Comparison of ENCODE assay signal across 8 cellular contexts in genomic region chr12:108731866-108732461, GRCh38. TPM values are rescaled to one million over a fixed set of nuclear protein-coding genes. Genes with fewer than 3 reads are reported as not detected.
DNase-seq lines count a peak whose midpoint lies in the region; ATAC-seq and TF ChIP-seq lines count a peak whose summit lies in the region.

No MANE protein-coding gene starts in this region.

- TF ChIP-seq CTCF in osteocyte (IDR thresholded peaks at IDR 0.05) (no peak), thyroid gland (IDR thresholded peaks at IDR 0.05) (peak in 2 of 6 experiments; percentile 4 to 8)

- TF ChIP-seq POLR2A in thyroid gland (IDR thresholded peaks at IDR 0.05): peak in 1 of 2 donors; percentile 65

- no peaks in the 10 kb centered on the region for H3K27me3 Mint-ChIP-seq in activated naive CD8-positive, alpha-beta T cell treated with anti-CD3 and anti-CD28 coated beads, Interleukin-2, amount 10 ng/mL, durations not matched to agents 7 days and 5 days
- no peaks in the 10 kb centered on the region for H3K27me3 Mint-ChIP-seq in osteocyte (ENCODE audit: unreplicated experiment)

- POLR2A ChIA-PET in activated naive CD8-positive, alpha-beta T cell treated with anti-CD3 and anti-CD28 coated beads, Interleukin-2, amount 10 ng/mL, durations not matched to agents 7 days and 5 days (lab: Charles Lee): no interaction called here

- peak overlapping the region; percentile 85 to 93 (median 88) for H3K27ac ChIP-seq in thyroid gland

- DNase-seq in NCI-H1092 treated with DMSO at 0.1 percent for 48 hours (lab: John Stamatoyannopoulos, UW) (peak; percentile 87), SKM-1 treated with dmso at 0.1 percent for 144 hours (lab: John Stamatoyannopoulos, UW; ENCODE audit: unreplicated experiment) (peak; percentile 83), head of caudate nucleus (peak; percentile 94 to 100 (median 98)), osteocyte (ENCODE audit: extremely low spot score, unreplicated experiment) (peak; percentile 99), thyroid gland (peak; percentile 99)
- peak; percentile 97 for DNase-seq in activated naive CD8-positive, alpha-beta T cell treated with anti-CD3 and anti-CD28 coated beads, Interleukin-2, amount 10 ng/mL, durations not matched to agents 7 days and 5 days

- H3K27me3 ChIP-seq in thyroid gland: no peaks in the 10 kb centered on the region

- 5% methylated on average over 34 of the region's 34 CpGs for WGBS in thyroid gland, 2 donors

- peaks cover 0 to 5% of the 10 kb centered on the region in 2 donors for H3K4me1 ChIP-seq in thyroid gland

- no peaks in the 10 kb centered on the region for H3K9me3 ChIP-seq in thyroid gland

- no peaks in the 10 kb centered on the region for H3K36me3 ChIP-seq in thyroid gland

- H3K4me1 Mint-ChIP-seq in activated naive CD8-positive, alpha-beta T cell treated with anti-CD3 and anti-CD28 coated beads, Interleukin-2, amount 10 ng/mL, durations not matched to agents 7 days and 5 days: peaks cover 39% of the 10 kb centered on the region
- H3K4me1 Mint-ChIP-seq in osteocyte (ENCODE audit: unreplicated experiment): peaks cover 34% of the 10 kb centered on the region

- H3K27ac Mint-ChIP-seq in activated naive CD8-positive, alpha-beta T cell treated with anti-CD3 and anti-CD28 coated beads, Interleukin-2, amount 10 ng/mL, durations not matched to agents 7 days and 5 days: peak overlapping the region; percentile 99
- H3K27ac Mint-ChIP-seq in osteocyte (ENCODE audit: unreplicated experiment): peak overlapping the region; percentile 98

- H3K4me3 ChIP-seq in GM08714 (ENCODE audit: low read length) (peak overlapping the region; percentile 88), thyroid gland (replicated peaks in 1 of 3) (peak overlapping the region; percentile 54 to 67 (median 61))

- peak; percentile 47 for ATAC-seq in HG02623 (IDR thresholded peaks at IDR 0.05; ENCODE audit: unreplicated experiment)
- peak; percentile 64 for ATAC-seq in activated naive CD8-positive, alpha-beta T cell treated with anti-CD3 and anti-CD28 coated beads, Interleukin-2, amount 10 ng/mL, durations not matched to agents 7 days and 5 days (ENCODE audit: low read depth)

- peaks cover 2% of the 10 kb centered on the region for H3K36me3 Mint-ChIP-seq in activated naive CD8-positive, alpha-beta T cell treated with anti-CD3 and anti-CD28 coated beads, Interleukin-2, amount 10 ng/mL, durations not matched to agents 7 days and 5 days
- peaks cover 3% of the 10 kb centered on the region for H3K36me3 Mint-ChIP-seq in osteocyte (ENCODE audit: unreplicated experiment)

- H3K9me3 Mint-ChIP-seq in activated naive CD8-positive, alpha-beta T cell treated with anti-CD3 and anti-CD28 coated beads, Interleukin-2, amount 10 ng/mL, durations not matched to agents 7 days and 5 days: no peaks in the 10 kb centered on the region
- H3K9me3 Mint-ChIP-seq in osteocyte (ENCODE audit: unreplicated experiment): no peaks in the 10 kb centered on the region

- peak overlapping the region; percentile 97 for H3K4me3 Mint-ChIP-seq in activated naive CD8-positive, alpha-beta T cell treated with anti-CD3 and anti-CD28 coated beads, Interleukin-2, amount 10 ng/mL, durations not matched to agents 7 days and 5 days
- H3K4me3 Mint-ChIP-seq in osteocyte (ENCODE audit: unreplicated experiment): peak overlapping the region; percentile 95

- intact Hi-C loops in head of caudate nucleus (cut with DNase I) (loop anchor here (2.0 to 5.0 kb wide), 2 partner anchors 41 to 170 kb away; partner anchors contain the start of genes ISCU and SART3), thyroid gland (cut with DNase I) (loop anchor here (5.0 to 10.0 kb wide), 2 partner anchors 67 to 70 kb away; no protein-coding TSS in a partner anchor)

RNA-seq across cellular contexts. Expression of gene CORO1C, which starts 0.6 kb away (rescaled TPM):
- 10 to 100 TPM; 47.4 to 53.7 TPM for total RNA-seq in activated naive CD8-positive, alpha-beta T cell treated with anti-CD3 and anti-CD28 coated beads, Interleukin-2, amount 10 ng/mL, durations not matched to agents 7 days and 5 days
- 234 and 248 TPM in 2 replicates for total RNA-seq in osteocyte
- 10 to 100 TPM; 22.0 to 63.6 (median 30.1) TPM for total RNA-seq in thyroid gland

Comparison
In these comparisons a context has a peak if more than half of its experiments do, and no peak if none do; other contexts are left out.
1. Peak in every context shown above with its lines: DNase-seq, ATAC-seq, H3K4me3 ChIP-seq and H3K27ac ChIP-seq.